ENCODE assay signal across 1 cellular context in genomic region chr16:87780385-87780989, GRCh38.
TF ChIP-seq lines count a peak whose summit lies in the region.

No MANE protein-coding gene starts in this region.

TF ChIP-seq in K562, 482 proteins besides CTCF, POLR2A, EP300 and RAD21 (continued from another document and continues in another):
- TF ChIP-seq SP2 (IDR thresholded peaks at IDR 0.05; ENCODE audit: extremely low read depth, low read depth, low read length, poor library complexity, severe bottlenecking) (no peak), BRD4 (IDR thresholded peaks at IDR 0.05) (peak; percentile 8; the same call in 1 of the 2 replicates), C11orf30 (IDR thresholded peaks at IDR 0.05; ENCODE audit: low read depth) (no peak), ZNF76 (CRISPR knock-in tag; IDR thresholded peaks at IDR 0.05; ENCODE audit: borderline replicate concordance) (no peak), SP1 (CRISPR knock-in tag; IDR thresholded peaks at IDR 0.05) (no peak), RFX1 (IDR thresholded peaks at IDR 0.05) (peak; percentile 24; the same call in 1 of the 2 replicates), ZNF280B (CRISPR knock-in tag; IDR thresholded peaks at IDR 0.05) (no peak), NCOA4 (IDR thresholded peaks at IDR 0.05; ENCODE audit: partially characterized antibody) (no peak), KDM4B (IDR thresholded peaks at IDR 0.05; ENCODE audit: borderline replicate concordance in 2 of 2, low read depth in 1 of 2) (no peak), DIDO1 (tag; IDR thresholded peaks at IDR 0.05; ENCODE audit: low read depth) (no peak), ZNF583 (CRISPR knock-in tag; IDR thresholded peaks at IDR 0.05) (no peak), TAF9B (IDR thresholded peaks at IDR 0.05; ENCODE audit: partially characterized antibody) (no peak), FOS (IDR thresholded peaks at IDR 0.05; ENCODE audit: extremely low read depth, insufficient read length) (no peak), HMG20B (CRISPR knock-in tag; IDR thresholded peaks at IDR 0.05) (no peak), ZFP30 (CRISPR knock-in tag; IDR thresholded peaks at IDR 0.05; ENCODE audit: borderline replicate concordance) (no peak), PRPF4 (IDR thresholded peaks at IDR 0.05; ENCODE audit: insufficient read depth, low read depth, low read length, poor library complexity, severe bottlenecking) (no peak), ADNP (tag; IDR thresholded peaks at IDR 0.05) (no peak), IRF1 (CRISPR knock-in tag; IDR thresholded peaks at IDR 0.05; ENCODE audit: borderline replicate concordance) (no peak), CEBPG (CRISPR knock-in tag; IDR thresholded peaks at IDR 0.05) (no peak), CEBPG (tag; conservative IDR thresholded peaks at IDR 0.05 in 1 of 2, IDR thresholded peaks at IDR 0.05 in 1 of 2) (no peak), NFE2 (IDR thresholded peaks at IDR 0.05; ENCODE audit: low read depth) (no peak), ZC3H4 (CRISPR knock-in tag; IDR thresholded peaks at IDR 0.05; ENCODE audit: borderline replicate concordance) (no peak), ZBTB1 (CRISPR knock-in tag; IDR thresholded peaks at IDR 0.05; ENCODE audit: borderline replicate concordance, low read depth) (no peak), L3MBTL2 (IDR thresholded peaks at IDR 0.05) (0 out of 2 replicates have a peak, but pooled peaks have one; percentile 31), CC2D1A (IDR thresholded peaks at IDR 0.05) (no peak), ZNF584 (CRISPR knock-in tag; IDR thresholded peaks at IDR 0.05; ENCODE audit: low read depth) (no peak), MYBL2 (IDR thresholded peaks at IDR 0.05; ENCODE audit: low read depth) (no peak), MYBL2 (CRISPR knock-in tag; IDR thresholded peaks at IDR 0.05; ENCODE audit: borderline replicate concordance) (no peak), MYNN (IDR thresholded peaks at IDR 0.05) (no peak; the same call in 1 of the 2 replicates), MYNN (CRISPR knock-in tag; IDR thresholded peaks at IDR 0.05) (no peak), DDX20 (tag; IDR thresholded peaks at IDR 0.05; ENCODE audit: low read depth) (no peak), ZNF384 (IDR thresholded peaks at IDR 0.05; ENCODE audit: low read depth, low read length) (peak; percentile 73), CSDE1 (IDR thresholded peaks at IDR 0.05) (no peak), SRSF9 (IDR thresholded peaks at IDR 0.05; ENCODE audit: borderline replicate concordance, low read depth, low read length) (no peak), ZNF431 (CRISPR knock-in tag; IDR thresholded peaks at IDR 0.05) (no peak), ZKSCAN1 (IDR thresholded peaks at IDR 0.05; ENCODE audit: low read depth, low read length) (no peak), HDAC6 (IDR thresholded peaks at IDR 0.05; ENCODE audit: low read depth, low read length) (no peak), DPF2 (IDR thresholded peaks at IDR 0.05) (no peak), ZNF239 (CRISPR knock-in tag; IDR thresholded peaks at IDR 0.05) (no peak), ELK1 (CRISPR knock-in tag; IDR thresholded peaks at IDR 0.05) (no peak), ARHGAP35 (IDR thresholded peaks at IDR 0.05; ENCODE audit: partially characterized antibody) (no peak), ZNF75A (CRISPR knock-in tag; IDR thresholded peaks at IDR 0.05) (no peak), TCF3 (CRISPR knock-in tag; IDR thresholded peaks at IDR 0.05) (no peak), ZSCAN32 (CRISPR knock-in tag; IDR thresholded peaks at IDR 0.05) (no peak), ZNF778 (CRISPR knock-in tag; IDR thresholded peaks at IDR 0.05) (no peak), NR1H2 (CRISPR knock-in tag; IDR thresholded peaks at IDR 0.05) (no peak), SAFB (IDR thresholded peaks at IDR 0.05; ENCODE audit: borderline replicate concordance, low read depth, low read length) (no peak), PYGO2 (tag; IDR thresholded peaks at IDR 0.05) (no peak), ZNF717 (CRISPR knock-in tag; IDR thresholded peaks at IDR 0.05) (no peak), CXXC5 (CRISPR knock-in tag; IDR thresholded peaks at IDR 0.05) (peak; percentile 49; the same call in 1 of the 2 replicates), ZNF263 (CRISPR knock-in tag; IDR thresholded peaks at IDR 0.05; ENCODE audit: borderline replicate concordance) (peak; percentile 54), ZNF133 (CRISPR knock-in tag; IDR thresholded peaks at IDR 0.05) (no peak), ZSCAN29 (IDR thresholded peaks at IDR 0.05) (no peak), KDM1A (IDR thresholded peaks at IDR 0.05) (no peak), RNF2 (IDR thresholded peaks at IDR 0.05) (peak; percentile 63; the same call in 1 of the 2 replicates), HDAC2 (IDR thresholded peaks at IDR 0.05) (no peak), PBX2 (CRISPR knock-in tag; IDR thresholded peaks at IDR 0.05; ENCODE audit: low read depth) (no peak), PBX2 (tag; conservative IDR thresholded peaks at IDR 0.05; ENCODE audit: low read depth) (no peak)
- TF ChIP-seq, protein P1, sequence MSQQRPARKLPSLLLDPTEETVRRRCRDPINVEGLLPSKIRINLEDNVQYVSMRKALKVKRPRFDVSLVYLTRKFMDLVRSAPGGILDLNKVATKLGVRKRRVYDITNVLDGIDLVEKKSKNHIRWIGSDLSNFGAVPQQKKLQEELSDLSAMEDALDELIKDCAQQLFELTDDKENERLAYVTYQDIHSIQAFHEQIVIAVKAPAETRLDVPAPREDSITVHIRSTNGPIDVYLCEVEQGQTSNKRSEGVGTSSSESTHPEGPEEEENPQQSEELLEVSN (IDR thresholded peaks at IDR 0.05; ENCODE audit: borderline replicate concordance in 1 of 2, extremely low read depth in 1 of 2, insufficient read depth in 1 of 2, insufficient read length in 1 of 2, low read depth in 1 of 2, low read length in 1 of 2, poor library complexity in 1 of 2, severe bottlenecking in 1 of 2): no peak
- TF ChIP-seq, protein P2, sequence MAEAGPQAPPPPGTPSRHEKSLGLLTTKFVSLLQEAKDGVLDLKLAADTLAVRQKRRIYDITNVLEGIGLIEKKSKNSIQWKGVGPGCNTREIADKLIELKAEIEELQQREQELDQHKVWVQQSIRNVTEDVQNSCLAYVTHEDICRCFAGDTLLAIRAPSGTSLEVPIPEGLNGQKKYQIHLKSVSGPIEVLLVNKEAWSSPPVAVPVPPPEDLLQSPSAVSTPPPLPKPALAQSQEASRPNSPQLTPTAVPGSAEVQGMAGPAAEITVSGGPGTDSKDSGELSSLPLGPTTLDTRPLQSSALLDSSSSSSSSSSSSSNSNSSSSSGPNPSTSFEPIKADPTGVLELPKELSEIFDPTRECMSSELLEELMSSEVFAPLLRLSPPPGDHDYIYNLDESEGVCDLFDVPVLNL (CRISPR knock-in tag; IDR thresholded peaks at IDR 0.05; ENCODE audit: low read depth): no peak
- TF ChIP-seq, protein P3, sequence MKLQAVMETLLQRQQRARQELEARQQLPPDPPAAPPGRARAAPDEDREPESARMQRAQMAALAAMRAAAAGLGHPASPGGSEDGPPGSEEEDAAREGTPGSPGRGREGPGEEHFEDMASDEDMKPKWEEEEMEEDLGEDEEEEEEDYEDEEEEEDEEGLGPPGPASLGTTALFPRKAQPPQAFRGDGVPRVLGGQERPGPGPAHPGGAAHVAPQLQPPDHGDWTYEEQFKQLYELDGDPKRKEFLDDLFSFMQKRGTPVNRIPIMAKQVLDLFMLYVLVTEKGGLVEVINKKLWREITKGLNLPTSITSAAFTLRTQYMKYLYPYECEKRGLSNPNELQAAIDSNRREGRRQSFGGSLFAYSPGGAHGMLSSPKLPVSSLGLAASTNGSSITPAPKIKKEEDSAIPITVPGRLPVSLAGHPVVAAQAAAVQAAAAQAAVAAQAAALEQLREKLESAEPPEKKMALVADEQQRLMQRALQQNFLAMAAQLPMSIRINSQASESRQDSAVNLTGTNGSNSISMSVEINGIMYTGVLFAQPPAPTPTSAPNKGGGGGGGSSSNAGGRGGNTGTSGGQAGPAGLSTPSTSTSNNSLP (IDR thresholded peaks at IDR 0.05; ENCODE audit: borderline replicate concordance, low read depth, low read length): no peak
- TF ChIP-seq, protein P4, sequence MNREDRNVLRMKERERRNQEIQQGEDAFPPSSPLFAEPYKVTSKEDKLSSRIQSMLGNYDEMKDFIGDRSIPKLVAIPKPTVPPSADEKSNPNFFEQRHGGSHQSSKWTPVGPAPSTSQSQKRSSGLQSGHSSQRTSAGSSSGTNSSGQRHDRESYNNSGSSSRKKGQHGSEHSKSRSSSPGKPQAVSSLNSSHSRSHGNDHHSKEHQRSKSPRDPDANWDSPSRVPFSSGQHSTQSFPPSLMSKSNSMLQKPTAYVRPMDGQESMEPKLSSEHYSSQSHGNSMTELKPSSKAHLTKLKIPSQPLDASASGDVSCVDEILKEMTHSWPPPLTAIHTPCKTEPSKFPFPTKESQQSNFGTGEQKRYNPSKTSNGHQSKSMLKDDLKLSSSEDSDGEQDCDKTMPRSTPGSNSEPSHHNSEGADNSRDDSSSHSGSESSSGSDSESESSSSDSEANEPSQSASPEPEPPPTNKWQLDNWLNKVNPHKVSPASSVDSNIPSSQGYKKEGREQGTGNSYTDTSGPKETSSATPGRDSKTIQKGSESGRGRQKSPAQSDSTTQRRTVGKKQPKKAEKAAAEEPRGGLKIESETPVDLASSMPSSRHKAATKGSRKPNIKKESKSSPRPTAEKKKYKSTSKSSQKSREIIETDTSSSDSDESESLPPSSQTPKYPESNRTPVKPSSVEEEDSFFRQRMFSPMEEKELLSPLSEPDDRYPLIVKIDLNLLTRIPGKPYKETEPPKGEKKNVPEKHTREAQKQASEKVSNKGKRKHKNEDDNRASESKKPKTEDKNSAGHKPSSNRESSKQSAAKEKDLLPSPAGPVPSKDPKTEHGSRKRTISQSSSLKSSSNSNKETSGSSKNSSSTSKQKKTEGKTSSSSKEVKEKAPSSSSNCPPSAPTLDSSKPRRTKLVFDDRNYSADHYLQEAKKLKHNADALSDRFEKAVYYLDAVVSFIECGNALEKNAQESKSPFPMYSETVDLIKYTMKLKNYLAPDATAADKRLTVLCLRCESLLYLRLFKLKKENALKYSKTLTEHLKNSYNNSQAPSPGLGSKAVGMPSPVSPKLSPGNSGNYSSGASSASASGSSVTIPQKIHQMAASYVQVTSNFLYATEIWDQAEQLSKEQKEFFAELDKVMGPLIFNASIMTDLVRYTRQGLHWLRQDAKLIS (CRISPR knock-in tag; IDR thresholded peaks at IDR 0.05): no peak
